ENCODE assay signal across 11 cellular contexts in the genomic region with DNA sequence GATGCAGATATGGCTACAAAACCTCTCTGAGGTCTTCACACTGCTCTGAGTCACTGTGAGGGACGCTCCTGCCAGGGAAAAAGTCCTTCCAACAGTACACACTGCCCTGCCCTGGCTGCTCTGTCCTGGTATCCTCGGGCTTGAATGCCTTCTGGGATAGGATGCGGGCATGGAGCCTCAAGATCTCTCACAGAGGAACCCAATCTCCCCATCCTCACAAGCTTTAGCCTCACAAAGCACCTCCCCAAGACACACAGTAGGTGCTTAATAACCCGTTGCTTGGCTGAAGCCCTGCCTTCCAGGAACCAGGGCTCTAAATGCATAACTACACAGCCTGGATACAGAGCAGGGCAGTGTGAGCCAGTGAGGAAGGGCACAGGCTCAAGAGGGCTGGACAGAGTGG. TPM values are rescaled to one million over a fixed set of nuclear protein-coding genes. Genes with fewer than 3 reads are reported as not detected.
A peak's percentile ranks its signal among the peaks of the same experiment; 100 is the strongest.
DNase-seq lines count a peak whose midpoint lies in the region; ATAC-seq and TF ChIP-seq lines count a peak whose summit lies in the region.
"Had no signal": no experiment of that assay in that cellular context is flagged by ENCODE, and none has a peak within 500 bp of the region (broad histone marks: within the 10 kb centered on the region; RNA-seq: fewer than 3 reads in every experiment).

No MANE protein-coding gene starts in this region.

- H3K36me3 Mint-ChIP-seq in activated CD8-positive, alpha-beta T cell treated with anti-CD3 and anti-CD28 coated beads for 36 hours (ENCODE audit: low read depth), result no peaks in the 10 kb centered on the region
- H3K36me3 Mint-ChIP-seq in CD4-positive, alpha-beta memory T cell, result no peaks in the 10 kb centered on the region
- H3K36me3 Mint-ChIP-seq: CD4-positive, CD25-positive, alpha-beta regulatory T cell had no signal

- H3K27ac ChIP-seq in BLaER1 (no peak overlapping the region), DND-41 (ENCODE audit: low read length) (no peak overlapping the region), iPS-20b (ENCODE audit: low read length) (no peak overlapping the region), WERI-Rb-1 (no peak overlapping the region)
- H3K27ac ChIP-seq in CD4-positive, alpha-beta memory T cell (ENCODE audit: low read depth, low read length), result no peak overlapping the region
- H3K27ac ChIP-seq: left ventricle myocardium inferior, testis had no signal

- POLR2A ChIA-PET in activated CD8-positive, alpha-beta T cell treated with anti-CD3 and anti-CD28 coated beads for 36 hours (lab: Charles Lee), result no interaction called here
- POLR2A ChIA-PET in HEK293T (lab: Yijun Ruan, JAX), result interaction anchor here (1.5 kb wide), 1 partner anchor 874 kb away, joined by 3 read pairs; no protein-coding TSS in a partner anchor
- POLR2A ChIA-PET in CD4-positive, alpha-beta memory T cell (lab: Charles Lee; ENCODE audit: partially characterized antibody), result interaction anchor here (1.6 kb wide), 1 partner anchor 9 kb away, joined by 4 read pairs; the partner anchor contains the start of gene RAP1GAP

- H3K4me1 ChIP-seq in BLaER1 (peaks cover 23% of the 10 kb centered on the region), DND-41 (ENCODE audit: insufficient read depth, low read length) (peaks cover 11% of the 10 kb centered on the region), iPS-20b (ENCODE audit: insufficient read depth, low read length) (no peaks in the 10 kb centered on the region)
- H3K4me1 ChIP-seq in CD4-positive, alpha-beta memory T cell (ENCODE audit: insufficient read depth, low read length), result peaks cover 8% of the 10 kb centered on the region

- H4K20me1 ChIP-seq in BLaER1, result peaks cover 63% of the 10 kb centered on the region
- peaks cover 29% of the 10 kb centered on the region for H4K20me1 ChIP-seq in DND-41 (ENCODE audit: insufficient read depth, low read length)

- DNase-seq in DND-41 (no peak), HEK293T (ENCODE audit: extremely low spot score) (no peak), WERI-Rb-1 (no peak)
- no peak for DNase-seq in activated CD8-positive, alpha-beta T cell treated with anti-CD3 and anti-CD28 coated beads for 36 hours
- no peak for DNase-seq in CD4-positive, alpha-beta memory T cell
- DNase-seq: cortex of kidney, testis had no signal

- ATAC-seq in DND-41 (ENCODE audit: insufficient read depth, low read depth), result no peak
- no peak for ATAC-seq in activated CD8-positive, alpha-beta T cell treated with anti-CD3 and anti-CD28 coated beads for 36 hours

- no peak overlapping the region for H3K27ac Mint-ChIP-seq in activated CD8-positive, alpha-beta T cell treated with anti-CD3 and anti-CD28 coated beads for 36 hours
- H3K27ac Mint-ChIP-seq in CD4-positive, alpha-beta memory T cell, result peak overlapping the region in 1 of 7 donors; percentile 57
- H3K27ac Mint-ChIP-seq: CD4-positive, CD25-positive, alpha-beta regulatory T cell had no signal

- H3K9me3 ChIP-seq in BLaER1 (no peaks in the 10 kb centered on the region), DND-41 (ENCODE audit: insufficient read depth, low read length, severe bottlenecking) (no peaks in the 10 kb centered on the region), iPS-20b (ENCODE audit: insufficient read depth, low read depth, low read length) (no peaks in the 10 kb centered on the region), WERI-Rb-1 (ENCODE audit: severe bottlenecking) (no peaks in the 10 kb centered on the region)
- H3K9me3 ChIP-seq in CD4-positive, alpha-beta memory T cell (ENCODE audit: control insufficient read depth in 1 of 2, low read length in 2 of 2), result no peaks in the 10 kb centered on the region
- H3K9me3 ChIP-seq: left ventricle myocardium inferior, testis had no signal

- H3K27me3 Mint-ChIP-seq in activated CD8-positive, alpha-beta T cell treated with anti-CD3 and anti-CD28 coated beads for 36 hours, result peaks cover 24% of the 10 kb centered on the region
- H3K27me3 Mint-ChIP-seq in CD4-positive, alpha-beta memory T cell, result peaks cover 11 to 18% of the 10 kb centered on the region in 2 donors

- H3K36me3 ChIP-seq in BLaER1 (no peaks in the 10 kb centered on the region), DND-41 (ENCODE audit: insufficient read depth, low read length) (no peaks in the 10 kb centered on the region), iPS-20b (ENCODE audit: insufficient read depth, low read depth, low read length) (no peaks in the 10 kb centered on the region), WERI-Rb-1 (no peaks in the 10 kb centered on the region)
- H3K36me3 ChIP-seq in CD4-positive, alpha-beta memory T cell (ENCODE audit: insufficient read depth, low read length), result no peaks in the 10 kb centered on the region
- H3K36me3 ChIP-seq: left ventricle myocardium inferior had no signal

- H3K9ac ChIP-seq in BLaER1 (no peak overlapping the region), DND-41 (ENCODE audit: low read depth, low read length) (peak overlapping the region; percentile 39; the same call in 1 of the 2 replicates), iPS-20b (ENCODE audit: low read depth, low read length) (peak overlapping the region; percentile 53; the same call in 1 of the 2 replicates)

- H3K9me3 Mint-ChIP-seq in activated CD8-positive, alpha-beta T cell treated with anti-CD3 and anti-CD28 coated beads for 36 hours, result no peaks in the 10 kb centered on the region
- H3K9me3 Mint-ChIP-seq in CD4-positive, alpha-beta memory T cell, result no peaks in the 10 kb centered on the region

- H3K79me2 ChIP-seq in DND-41 (ENCODE audit: insufficient read depth, low read length), result no peaks in the 10 kb centered on the region

- H3K4me3 Mint-ChIP-seq in activated CD8-positive, alpha-beta T cell treated with anti-CD3 and anti-CD28 coated beads for 36 hours, result peak overlapping the region; percentile 54
- peak overlapping the region in 1 of 8 donors; percentile 65 for H3K4me3 Mint-ChIP-seq in CD4-positive, alpha-beta memory T cell

- peaks cover 6% of the 10 kb centered on the region for H3K4me1 Mint-ChIP-seq in activated CD8-positive, alpha-beta T cell treated with anti-CD3 and anti-CD28 coated beads for 36 hours (ENCODE audit: low read depth)
- H3K4me1 Mint-ChIP-seq in CD4-positive, alpha-beta memory T cell, result peaks cover 0 to 7% (median 5%) of the 10 kb centered on the region in 4 donors

- CTCF ChIA-PET in activated CD8-positive, alpha-beta T cell treated with anti-CD3 and anti-CD28 coated beads for 36 hours (lab: Charles Lee), result interaction anchor here (0.7 to 1.7 kb wide), 7 partner anchors 12 to 365 kb away, joined by 3 to 7 read pairs (median 3); no protein-coding TSS in a partner anchor
- CTCF ChIA-PET in HEK293T (lab: Yijun Ruan, JAX), result no interaction called here
- CTCF ChIA-PET in CD4-positive, alpha-beta memory T cell (lab: Charles Lee; ENCODE audit: partially characterized antibody), result interaction anchor here (1.1 to 2.6 kb wide), 3 partner anchors 10 to 427 kb away, joined by 5 to 9 read pairs (median 7); partner anchors contain the start of gene RAP1GAP

- no peak for TF ChIP-seq CTCF in DND-41 (IDR thresholded peaks at IDR 0.05; ENCODE audit: borderline replicate concordance, extremely low read depth, low read length, poor library complexity, severe bottlenecking)
- TF ChIP-seq CTCF in activated CD8-positive, alpha-beta T cell treated with anti-CD3 and anti-CD28 coated beads for 36 hours (IDR thresholded peaks at IDR 0.05), result no peak
- TF ChIP-seq CTCF in WERI-Rb-1 (IDR thresholded peaks at IDR 0.05; ENCODE audit: low read depth, low read length), result no peak

- peaks cover 5% of the 10 kb centered on the region; the same call in 1 of the 2 replicates for H3K27me3 ChIP-seq in BLaER1
- peaks cover 3% of the 10 kb centered on the region for H3K27me3 ChIP-seq in DND-41 (ENCODE audit: insufficient read depth, low read length, poor library complexity)
- peaks cover 27% of the 10 kb centered on the region for H3K27me3 ChIP-seq in iPS-20b (ENCODE audit: insufficient read depth, low read length)
- no peaks in the 10 kb centered on the region for H3K27me3 ChIP-seq in CD4-positive, alpha-beta memory T cell (ENCODE audit: insufficient read depth, low read length)
- no peaks in the 10 kb centered on the region for H3K27me3 ChIP-seq in WERI-Rb-1 (ENCODE audit: insufficient read depth, low read depth, severe bottlenecking)
- H3K27me3 ChIP-seq: testis had no signal

- H3K4me3 ChIP-seq in BLaER1, result no peak overlapping the region
- H3K4me3 ChIP-seq in DND-41 (ENCODE audit: low read depth in 1 of 2, low read length in 2 of 2), result peak overlapping the region in 1 of 2 experiments; percentile 60; a peak in 2 of 4 replicates
- H3K4me3 ChIP-seq in iPS-20b (ENCODE audit: low read length), result peak overlapping the region; percentile 75
- no peak overlapping the region for H3K4me3 ChIP-seq in CD4-positive, alpha-beta memory T cell (ENCODE audit: low read length in 2 of 2)
- no peak overlapping the region for H3K4me3 ChIP-seq in WERI-Rb-1 (ENCODE audit: low read depth, low read length)

- peak overlapping the region; percentile 83; the same call in 1 of the 2 replicates for H2AFZ ChIP-seq in DND-41 (ENCODE audit: low read depth, low read length)

- peak overlapping the region; percentile 94 for H3K4me2 ChIP-seq in BLaER1
- H3K4me2 ChIP-seq in DND-41 (ENCODE audit: insufficient read depth, low read length), result peak overlapping the region; percentile 91

- intact Hi-C loops in activated CD8-positive, alpha-beta T cell treated with anti-CD3 and anti-CD28 coated beads for 36 hours (cut with micrococcal nuclease), result no loop called here
- intact Hi-C loops in CD4-positive, alpha-beta memory T cell (cut with micrococcal nuclease), result loop anchor here (1.0 to 5.0 kb wide), 6 partner anchors 122 to 443 kb away; partner anchors contain the start of gene USP48

TF ChIP-seq in HEK293T, 16 proteins besides CTCF, POLR2A, EP300 and RAD21 (continues in another document):
- TF ChIP-seq LEF1 (IDR thresholded peaks at IDR 0.05; ENCODE audit: borderline replicate concordance) (no peak), BHLHE40 (IDR thresholded peaks at IDR 0.05; ENCODE audit: borderline replicate concordance) (no peak), SP1 (IDR thresholded peaks at IDR 0.05) (no peak), ARNT (IDR thresholded peaks at IDR 0.05) (no peak), FOXM1 (IDR thresholded peaks at IDR 0.05; ENCODE audit: borderline replicate concordance) (no peak), SUZ12 (IDR thresholded peaks at IDR 0.05) (no peak), FOXA1 (IDR thresholded peaks at IDR 0.05) (no peak), PKNOX1 (IDR thresholded peaks at IDR 0.05) (no peak), FOXK2 (IDR thresholded peaks at IDR 0.05) (no peak)

RNA-seq across cellular contexts. Expression of gene RAP1GAP, which starts 9.2 kb away (rescaled TPM):
- total RNA-seq in activated CD8-positive, alpha-beta T cell treated with anti-CD3 and anti-CD28 coated beads for 36 hours, result 1 to 10 TPM; 1.3 to 1.6 TPM
- total RNA-seq in CD4-positive, alpha-beta memory T cell, result under 1 TPM; 0.23 to 0.72 TPM
- polyA plus RNA-seq in CD4-positive, alpha-beta memory T cell, result not detected
- polyA plus RNA-seq: CD4-positive, CD25-positive, alpha-beta regulatory T cell had no signal
